ENCODE assay signal across 29 cellular contexts in genomic region chr10:33388805-33389204, GRCh38.
"Had no signal": no experiment of that assay in that cellular context is flagged by ENCODE, and none has a peak within 500 bp of the region (broad histone marks: within the 10 kb centered on the region; RNA-seq: fewer than 3 reads in every experiment).

No MANE protein-coding gene starts in this region.

- H3K9me3 ChIP-seq: adrenal gland, body of pancreas, esophagus muscularis mucosa, gastroesophageal sphincter, heart right ventricle had no signal

- H3K4me3 ChIP-seq: adrenal gland, body of pancreas, esophagus muscularis mucosa, gastroesophageal sphincter, heart right ventricle had no signal

- DNase-seq: activated CD4-positive, alpha-beta memory T cell treated with anti-CD3 and anti-CD28 coated beads for 36 hours; activated CD4-positive, alpha-beta T cell treated with anti-CD3 and anti-CD28 coated beads for 36 hours; activated CD4-positive, alpha-beta T cell treated with anti-CD3 and anti-CD28 coated beads, Interleukin-2, amount 10 ng/mL, durations not matched to agents 24 days and 14 days; activated CD4-positive, CD25-positive, alpha-beta regulatory T cell; activated CD4-positive, CD25-positive, alpha-beta regulatory T cell treated with anti-CD3 and anti-CD28 coated beads, Interleukin-2, amount 50 U/mL, for 72 hours; activated CD8-positive, alpha-beta memory T cell treated with anti-CD3 and anti-CD28 coated beads, Interleukin-2, amount 50 U/mL, for 48 hours; activated effector memory CD4-positive, alpha-beta T cell treated with anti-CD3 and anti-CD28 coated beads, Interleukin-2, amount 50 U/mL, for 16 hours; activated naive CD4-positive, alpha-beta T cell treated with anti-CD3 and anti-CD28 coated beads for 36 hours; activated naive CD8-positive, alpha-beta T cell treated with anti-CD3 and anti-CD28 coated beads for 36 hours; activated naive CD8-positive, alpha-beta T cell treated with anti-CD3 and anti-CD28 coated beads, Interleukin-2, amount 50 U/mL, for 24 hours; activated T-cell treated with anti-CD3 and anti-CD28 coated beads, Interleukin-2, amount 50 U/mL, for 4 hours; adrenal gland; amygdala; aorta; body of pancreas; caudate nucleus; cortex of kidney; effector CD4-positive, alpha-beta T cell; effector memory CD8-positive, alpha-beta T cell; erythroblast; foreskin melanocyte; heart right ventricle; T-helper 1 cell; T-helper 17 cell had no signal

- H3K4me1 Mint-ChIP-seq: activated CD4-positive, alpha-beta T cell treated with anti-CD3 and anti-CD28 coated beads for 36 hours; activated CD4-positive, alpha-beta T cell treated with anti-CD3 and anti-CD28 coated beads, Interleukin-2, amount 10 ng/mL, durations not matched to agents 24 days and 14 days; activated naive CD4-positive, alpha-beta T cell treated with anti-CD3 and anti-CD28 coated beads, Interleukin-2, amount 50 U/mL, for 24 hours; activated naive CD8-positive, alpha-beta T cell treated with anti-CD3 and anti-CD28 coated beads for 36 hours; activated naive CD8-positive, alpha-beta T cell treated with anti-CD3 and anti-CD28 coated beads, Interleukin-2, amount 50 U/mL, for 24 hours; T-helper 17 cell had no signal

- H3K4me1 ChIP-seq: adrenal gland, body of pancreas, gastroesophageal sphincter had no signal

- H3K27ac ChIP-seq: adrenal gland, body of pancreas, esophagus muscularis mucosa, gastroesophageal sphincter, heart right ventricle had no signal

- H3K36me3 ChIP-seq: adrenal gland, esophagus muscularis mucosa, gastroesophageal sphincter, heart right ventricle had no signal

- H3K27me3 ChIP-seq: adrenal gland, body of pancreas, esophagus muscularis mucosa, gastroesophageal sphincter had no signal

- H3K9me3 Mint-ChIP-seq: activated CD4-positive, alpha-beta memory T cell treated with anti-CD3 and anti-CD28 coated beads for 36 hours; activated naive CD4-positive, alpha-beta T cell treated with anti-CD3 and anti-CD28 coated beads for 36 hours; activated naive CD4-positive, alpha-beta T cell treated with anti-CD3 and anti-CD28 coated beads, Interleukin-2, amount 50 U/mL, for 24 hours; activated naive CD8-positive, alpha-beta T cell treated with anti-CD3 and anti-CD28 coated beads for 36 hours; activated naive CD8-positive, alpha-beta T cell treated with anti-CD3 and anti-CD28 coated beads, Interleukin-2, amount 50 U/mL, for 24 hours; activated T-cell treated with anti-CD3 and anti-CD28 coated beads, Interleukin-2, amount 50 U/mL, for 4 hours; activated T-helper 1 cell treated with anti-CD3 and anti-CD28 coated beads, Interleukin-12 subunit alpha, Interleukin-12 subunit beta, Interleukin-2, Interleukin-4 antibody, amounts not matched to agents 30 ng/mL and 10 ng/mL and 1 ng/mL, durations not matched to agents 14 hours and 24 hours and 36 hours; activated T-helper 2 cell treated with anti-CD3 and anti-CD28 coated beads, Interferon-gamma antibody, Interleukin-2, Interleukin-4, amounts not matched to agents 10 μg/mL and 5 μg/mL and 100 μg/mL, durations not matched to agents 14 hours and 24 hours and 36 hours; effector memory CD8-positive, alpha-beta T cell had no signal

- H3K27ac Mint-ChIP-seq: activated CD4-positive, alpha-beta memory T cell treated with anti-CD3 and anti-CD28 coated beads for 36 hours; activated CD4-positive, alpha-beta T cell treated with anti-CD3 and anti-CD28 coated beads for 36 hours; activated CD4-positive, alpha-beta T cell treated with anti-CD3 and anti-CD28 coated beads, Interleukin-2, amount 10 ng/mL, durations not matched to agents 24 days and 14 days; activated naive CD4-positive, alpha-beta T cell treated with anti-CD3 and anti-CD28 coated beads for 36 hours; activated naive CD4-positive, alpha-beta T cell treated with anti-CD3 and anti-CD28 coated beads, Interleukin-2, amount 50 U/mL, for 24 hours; activated naive CD8-positive, alpha-beta T cell treated with anti-CD3 and anti-CD28 coated beads for 36 hours; activated naive CD8-positive, alpha-beta T cell treated with anti-CD3 and anti-CD28 coated beads, Interleukin-2, amount 50 U/mL, for 24 hours; activated T-helper 1 cell treated with anti-CD3 and anti-CD28 coated beads, Interleukin-12 subunit alpha, Interleukin-12 subunit beta, Interleukin-2, Interleukin-4 antibody, amounts not matched to agents 30 ng/mL and 10 ng/mL and 1 ng/mL, durations not matched to agents 14 hours and 24 hours and 36 hours; activated T-helper 2 cell treated with anti-CD3 and anti-CD28 coated beads, Interferon-gamma antibody, Interleukin-2, Interleukin-4, amounts not matched to agents 10 μg/mL and 5 μg/mL and 100 μg/mL, durations not matched to agents 14 hours and 24 hours and 36 hours; effector memory CD8-positive, alpha-beta T cell; T-helper 17 cell had no signal

- ATAC-seq: activated CD4-positive, alpha-beta T cell treated with anti-CD3 and anti-CD28 coated beads for 36 hours; activated naive CD8-positive, alpha-beta T cell treated with anti-CD3 and anti-CD28 coated beads, Interleukin-2, amount 50 U/mL, for 24 hours; activated T-cell treated with anti-CD3 and anti-CD28 coated beads, Interleukin-2, amount 50 U/mL, for 4 hours; body of pancreas; effector memory CD8-positive, alpha-beta T cell; gastroesophageal sphincter; heart right ventricle; T-helper 17 cell had no signal

- H3K36me3 Mint-ChIP-seq: activated CD4-positive, alpha-beta memory T cell treated with anti-CD3 and anti-CD28 coated beads for 36 hours; activated naive CD4-positive, alpha-beta T cell treated with anti-CD3 and anti-CD28 coated beads, Interleukin-2, amount 50 U/mL, for 24 hours; activated naive CD8-positive, alpha-beta T cell treated with anti-CD3 and anti-CD28 coated beads for 36 hours had no signal

- H3K4me3 Mint-ChIP-seq: activated CD4-positive, alpha-beta memory T cell treated with anti-CD3 and anti-CD28 coated beads for 36 hours; activated CD4-positive, alpha-beta T cell treated with anti-CD3 and anti-CD28 coated beads for 36 hours; activated CD4-positive, alpha-beta T cell treated with anti-CD3 and anti-CD28 coated beads, Interleukin-2, amount 10 ng/mL, durations not matched to agents 24 days and 14 days; activated naive CD4-positive, alpha-beta T cell treated with anti-CD3 and anti-CD28 coated beads for 36 hours; activated naive CD4-positive, alpha-beta T cell treated with anti-CD3 and anti-CD28 coated beads, Interleukin-2, amount 50 U/mL, for 24 hours; activated naive CD8-positive, alpha-beta T cell treated with anti-CD3 and anti-CD28 coated beads for 36 hours; activated naive CD8-positive, alpha-beta T cell treated with anti-CD3 and anti-CD28 coated beads, Interleukin-2, amount 50 U/mL, for 24 hours; activated T-cell treated with anti-CD3 and anti-CD28 coated beads, Interleukin-2, amount 50 U/mL, for 4 hours; activated T-helper 1 cell treated with anti-CD3 and anti-CD28 coated beads, Interleukin-12 subunit alpha, Interleukin-12 subunit beta, Interleukin-2, Interleukin-4 antibody, amounts not matched to agents 30 ng/mL and 10 ng/mL and 1 ng/mL, durations not matched to agents 14 hours and 24 hours and 36 hours; effector memory CD8-positive, alpha-beta T cell; T-helper 17 cell had no signal
